Comparison of ENCODE assay signal across 23 cellular contexts in genomic region chr5:14830210-14831005, GRCh38. TPM values are rescaled to one million over a fixed set of nuclear protein-coding genes. Genes with fewer than 3 reads are reported as not detected.
A peak's percentile ranks its signal among the peaks of the same experiment; 100 is the strongest.
DNase-seq lines count a peak whose midpoint lies in the region; ATAC-seq and TF ChIP-seq lines count a peak whose summit lies in the region.
"Had no signal": no experiment of that assay in that cellular context is flagged by ENCODE, and none has a peak within 500 bp of the region (broad histone marks: within the 10 kb centered on the region; RNA-seq: fewer than 3 reads in every experiment).

No MANE protein-coding gene starts in this region.

- H3K4me1 Mint-ChIP-seq in MCF 10A (ENCODE audit: insufficient read depth, unreplicated experiment) (peaks cover 16% of the 10 kb centered on the region), T-helper 17 cell (peaks cover 33% of the 10 kb centered on the region)
- peaks cover 42% of the 10 kb centered on the region for H3K4me1 Mint-ChIP-seq in stimulated activated effector memory CD8-positive, alpha-beta T cell treated with anti-CD3 and anti-CD28 coated beads, Interleukin-12 subunit alpha, Interleukin-12 subunit beta, amount 100 ng/mL, for 72 hours
- peaks cover 3% of the 10 kb centered on the region for H3K4me1 Mint-ChIP-seq in activated CD4-positive, alpha-beta T cell treated with anti-CD3 and anti-CD28 coated beads, Interleukin-2, amount 10 ng/mL, durations not matched to agents 7 days and 5 days
- H3K4me1 Mint-ChIP-seq: activated naive CD4-positive, alpha-beta T cell treated with anti-CD3 and anti-CD28 coated beads, Interleukin-2, amount 10 ng/mL, durations not matched to agents 7 days and 5 days had no signal

- intact Hi-C loops in MCF 10A (cut with micrococcal nuclease) (no loop called here), breast epithelium (cut with DNase I; ENCODE audit: low total_unique reads) (no loop called here), left ventricle myocardium superior (cut with micrococcal nuclease) (no loop called here)

- TF ChIP-seq CTCF in MCF 10A (IDR thresholded peaks at IDR 0.05; ENCODE audit: unreplicated experiment) (no peak), breast epithelium (IDR thresholded peaks at IDR 0.05) (no peak)

- POLR2A ChIA-PET in MCF 10A (lab: Yijun Ruan, JAX) = interaction anchor here (0.7 kb wide), 1 partner anchor 28 kb away, joined by 3 read pairs; no protein-coding TSS in a partner anchor
- POLR2A ChIA-PET in activated CD4-positive, alpha-beta T cell treated with anti-CD3 and anti-CD28 coated beads, Interleukin-2, amount 10 ng/mL, durations not matched to agents 7 days and 5 days (lab: Charles Lee) = no interaction called here

- no peak for ATAC-seq in T-helper 17 cell
- peak; percentile 45 for ATAC-seq in left ventricle myocardium superior
- ATAC-seq in stimulated activated effector memory CD8-positive, alpha-beta T cell treated with anti-CD3 and anti-CD28 coated beads, Interleukin-12 subunit alpha, Interleukin-12 subunit beta, amount 100 ng/mL, for 72 hours = no peak
- ATAC-seq: naive thymus-derived CD8-positive, alpha-beta T cell had no signal

- H3K27me3 ChIP-seq in breast epithelium = no peaks in the 10 kb centered on the region
- H3K27me3 ChIP-seq in effector memory CD4-positive, alpha-beta T cell (replicated peaks; ENCODE audit: control insufficient read depth, insufficient read depth, low read length, poor library complexity, severe bottlenecking) = no peaks in the 10 kb centered on the region
- H3K27me3 ChIP-seq: BLaER1, esophagus squamous epithelium, thyroid gland had no signal

- no peak overlapping the region for H3K27ac ChIP-seq in breast epithelium
- H3K27ac ChIP-seq in effector memory CD4-positive, alpha-beta T cell (ENCODE audit: insufficient read depth, low read length, poor library complexity, severe bottlenecking) = no peak overlapping the region
- H3K27ac ChIP-seq: BLaER1, esophagus squamous epithelium, thyroid gland had no signal

- no peak for TF ChIP-seq POLR2A in breast epithelium (IDR thresholded peaks at IDR 0.05)

- H3K36me3 Mint-ChIP-seq in MCF 10A (ENCODE audit: insufficient read depth, unreplicated experiment) (peaks cover 6% of the 10 kb centered on the region), T-helper 17 cell (ENCODE audit: low read depth) (no peaks in the 10 kb centered on the region)
- no peaks in the 10 kb centered on the region for H3K36me3 Mint-ChIP-seq in stimulated activated effector memory CD8-positive, alpha-beta T cell treated with anti-CD3 and anti-CD28 coated beads, Interleukin-12 subunit alpha, Interleukin-12 subunit beta, amount 100 ng/mL, for 72 hours
- peaks cover 4% of the 10 kb centered on the region for H3K36me3 Mint-ChIP-seq in activated CD4-positive, alpha-beta T cell treated with anti-CD3 and anti-CD28 coated beads, Interleukin-2, amount 10 ng/mL, durations not matched to agents 7 days and 5 days (ENCODE audit: low read depth)

- CTCF ChIA-PET in MCF 10A (lab: Yijun Ruan, JAX) = interaction anchor here (0.6 to 1.4 kb wide), 3 partner anchors 9 to 152 kb away, joined by 3 to 5 read pairs (median 3); no protein-coding TSS in a partner anchor
- CTCF ChIA-PET in activated CD4-positive, alpha-beta T cell treated with anti-CD3 and anti-CD28 coated beads, Interleukin-2, amount 10 ng/mL, durations not matched to agents 7 days and 5 days (lab: Charles Lee) = interaction anchor here (1.2 to 1.5 kb wide), 2 partner anchors 10 kb away, joined by 3 to 5 read pairs; no protein-coding TSS in a partner anchor

- H3K9me3 ChIP-seq in breast epithelium (no peaks in the 10 kb centered on the region), T-helper 17 cell (ENCODE audit: control insufficient read depth, low read length, poor library complexity, severe bottlenecking) (no peaks in the 10 kb centered on the region)
- no peaks in the 10 kb centered on the region for H3K9me3 ChIP-seq in effector memory CD4-positive, alpha-beta T cell (ENCODE audit: control insufficient read depth, low read length)
- H3K9me3 ChIP-seq: BLaER1, esophagus squamous epithelium, thyroid gland had no signal

- BruUV-seq in MCF 10A (replicated peaks; lab: Mats Ljungman, UMichigan) = no TSS peak

- DNase-seq in MCF 10A (ENCODE audit: unreplicated experiment) (peak; percentile 68), breast epithelium (ENCODE audit: low spot score in 2 of 2) (no peak), T-helper 17 cell (no peak), left ventricle myocardium superior (no peak), HuH-7 (ENCODE audit: low spot score) (no peak)
- no peak for DNase-seq in stimulated activated effector memory CD8-positive, alpha-beta T cell treated with anti-CD3 and anti-CD28 coated beads, Interleukin-12 subunit alpha, Interleukin-12 subunit beta, amount 100 ng/mL, for 72 hours (ENCODE audit: low spot score in 2 of 2)
- no peak for DNase-seq in effector memory CD4-positive, alpha-beta T cell
- DNase-seq in activated CD4-positive, alpha-beta T cell treated with anti-CD3 and anti-CD28 coated beads, Interleukin-2, amount 10 ng/mL, durations not matched to agents 7 days and 5 days = no peak
- DNase-seq: 8988T; activated naive CD4-positive, alpha-beta T cell treated with anti-CD3 and anti-CD28 coated beads, Interleukin-2, amount 10 ng/mL, durations not matched to agents 7 days and 5 days; activated T-cell treated with anti-CD3 and anti-CD28 coated beads for 4 hours; esophagus squamous epithelium; glutamatergic neuron; GOT3; immature natural killer cell; IMR-90; mesendoderm; naive thymus-derived CD8-positive, alpha-beta T cell; NCI-H187; NCI-H2227 treated with DMSO at 0.1 percent for 48 hours; stimulated activated CD4-positive, alpha-beta T cell treated with anti-CD3 and anti-CD28 coated beads, Interleukin-12 subunit alpha, Interleukin-12 subunit beta, amount 100 ng/mL, for 4 hours; thyroid gland had no signal

- H3K27ac Mint-ChIP-seq in MCF 10A (ENCODE audit: low read depth, unreplicated experiment) (peak overlapping the region; percentile 78), T-helper 17 cell (peak overlapping the region; percentile 76)
- peak overlapping the region; percentile 52 for H3K27ac Mint-ChIP-seq in stimulated activated effector memory CD8-positive, alpha-beta T cell treated with anti-CD3 and anti-CD28 coated beads, Interleukin-12 subunit alpha, Interleukin-12 subunit beta, amount 100 ng/mL, for 72 hours
- H3K27ac Mint-ChIP-seq in activated CD4-positive, alpha-beta T cell treated with anti-CD3 and anti-CD28 coated beads, Interleukin-2, amount 10 ng/mL, durations not matched to agents 7 days and 5 days = no peak overlapping the region
- H3K27ac Mint-ChIP-seq: activated naive CD4-positive, alpha-beta T cell treated with anti-CD3 and anti-CD28 coated beads, Interleukin-2, amount 10 ng/mL, durations not matched to agents 7 days and 5 days had no signal

- H3K9me3 Mint-ChIP-seq in MCF 10A (ENCODE audit: unreplicated experiment) = no peaks in the 10 kb centered on the region
- no peaks in the 10 kb centered on the region for H3K9me3 Mint-ChIP-seq in stimulated activated effector memory CD8-positive, alpha-beta T cell treated with anti-CD3 and anti-CD28 coated beads, Interleukin-12 subunit alpha, Interleukin-12 subunit beta, amount 100 ng/mL, for 72 hours
- H3K9me3 Mint-ChIP-seq in activated CD4-positive, alpha-beta T cell treated with anti-CD3 and anti-CD28 coated beads, Interleukin-2, amount 10 ng/mL, durations not matched to agents 7 days and 5 days = no peaks in the 10 kb centered on the region
- H3K9me3 Mint-ChIP-seq: activated naive CD4-positive, alpha-beta T cell treated with anti-CD3 and anti-CD28 coated beads, Interleukin-2, amount 10 ng/mL, durations not matched to agents 7 days and 5 days; immature natural killer cell; naive thymus-derived CD8-positive, alpha-beta T cell had no signal

- no peaks in the 10 kb centered on the region for H3K36me3 ChIP-seq in breast epithelium
- H3K36me3 ChIP-seq in effector memory CD4-positive, alpha-beta T cell (ENCODE audit: control insufficient read depth, insufficient read depth, low read length) = no peaks in the 10 kb centered on the region
- H3K36me3 ChIP-seq: esophagus squamous epithelium, thyroid gland had no signal

- no peaks in the 10 kb centered on the region for H3K4me1 ChIP-seq in breast epithelium
- H3K4me1 ChIP-seq in effector memory CD4-positive, alpha-beta T cell (ENCODE audit: control insufficient read depth, insufficient read depth, low read length, poor library complexity, severe bottlenecking) = no peaks in the 10 kb centered on the region
- H3K4me1 ChIP-seq: thyroid gland had no signal

- H3K4me3 Mint-ChIP-seq in MCF 10A (ENCODE audit: unreplicated experiment) (peak overlapping the region; percentile 32), T-helper 17 cell (no peak overlapping the region)
- H3K4me3 Mint-ChIP-seq in stimulated activated effector memory CD8-positive, alpha-beta T cell treated with anti-CD3 and anti-CD28 coated beads, Interleukin-12 subunit alpha, Interleukin-12 subunit beta, amount 100 ng/mL, for 72 hours = no peak overlapping the region
- H3K4me3 Mint-ChIP-seq in activated CD4-positive, alpha-beta T cell treated with anti-CD3 and anti-CD28 coated beads, Interleukin-2, amount 10 ng/mL, durations not matched to agents 7 days and 5 days = no peak overlapping the region
- H3K4me3 Mint-ChIP-seq: activated naive CD4-positive, alpha-beta T cell treated with anti-CD3 and anti-CD28 coated beads, Interleukin-2, amount 10 ng/mL, durations not matched to agents 7 days and 5 days; immature natural killer cell; naive thymus-derived CD8-positive, alpha-beta T cell had no signal

- no peak overlapping the region for H3K4me3 ChIP-seq in breast epithelium
- no peak overlapping the region for H3K4me3 ChIP-seq in effector memory CD4-positive, alpha-beta T cell (ENCODE audit: insufficient read depth, low read depth, low read length, poor library complexity, severe bottlenecking)
- H3K4me3 ChIP-seq: BLaER1, esophagus squamous epithelium, thyroid gland had no signal

- H3K27me3 Mint-ChIP-seq in MCF 10A (ENCODE audit: insufficient read depth, unreplicated experiment) = no peaks in the 10 kb centered on the region
- no peaks in the 10 kb centered on the region for H3K27me3 Mint-ChIP-seq in T-helper 17 cell
- no peaks in the 10 kb centered on the region for H3K27me3 Mint-ChIP-seq in activated CD4-positive, alpha-beta T cell treated with anti-CD3 and anti-CD28 coated beads, Interleukin-2, amount 10 ng/mL, durations not matched to agents 7 days and 5 days
- H3K27me3 Mint-ChIP-seq: activated naive CD4-positive, alpha-beta T cell treated with anti-CD3 and anti-CD28 coated beads, Interleukin-2, amount 10 ng/mL, durations not matched to agents 7 days and 5 days; naive thymus-derived CD8-positive, alpha-beta T cell had no signal

RNA-seq across cellular contexts. Expression of gene ANKH, which starts 41.2 kb away (rescaled TPM):
- total RNA-seq in MCF 10A (2022) = 51.3 and 65.7 TPM in 2 replicates
- 10 to 100 TPM; 31.5 to 83.1 (median 52.1) TPM for total RNA-seq in breast epithelium
- total RNA-seq in T-helper 17 cell = 100 to 1,000 TPM in 1 of 2 donors, 10 to 100 TPM in 1; 86.8 to 109 TPM
- total RNA-seq in left ventricle myocardium superior = 166 TPM
- 10 to 100 TPM; 69.3 to 74.2 TPM for total RNA-seq in activated CD4-positive, alpha-beta T cell treated with anti-CD3 and anti-CD28 coated beads, Interleukin-2, amount 10 ng/mL, durations not matched to agents 7 days and 5 days
